In genomic region chr6:52995079-52995912, GRCh38 we compare ENCODE assay signal across 8 cellular contexts. TPM values are rescaled to one million over a fixed set of nuclear protein-coding genes. Genes with fewer than 3 reads are reported as not detected.
DNase-seq lines count a peak whose midpoint lies in the region; ATAC-seq and FAIRE-seq lines count a peak whose summit lies in the region.
"Not testable (repeated sequence)": the region's sequence is repeated elsewhere in the genome, so short reads cannot be mapped to it uniquely, and the experiment has no call there.

TSS of gene GSTA4 (minus strand) at chr6:52995284. CDS start at chr6:52994243, 1,041 bp downstream.

- H3K9me3 Mint-ChIP-seq in naive B cell; stimulated activated memory B cell treated with anti-CD40 and anti-IgM and Interleukin-4, amounts not matched to agents 10 μg/mL and 1 μg/mL and 100 μg/mL, for 72 hours: not testable (repeated sequence)

- not testable (repeated sequence) for H3K9me3 ChIP-seq in Karpas-422 (ENCODE audit: low read length)

- peak within 1 kb of the TSS; percentile 80 for H3K9ac ChIP-seq in Karpas-422 (ENCODE audit: low read length)

- FAIRE-seq in RCC 7860 (lab: Jason Lieb, UNC), result peak; percentile 80

- peaks cover 15% of the 10 kb centered on the region for H3K4me1 ChIP-seq in Karpas-422 (ENCODE audit: low read length)

- not testable (repeated sequence) for H3K36me3 ChIP-seq in Karpas-422 (ENCODE audit: insufficient read depth, low read length)

- peak within 1 kb of the TSS; percentile 96 for H3K4me2 ChIP-seq in Karpas-422 (ENCODE audit: low read depth, low read length, poor library complexity, severe bottlenecking)

- H3K4me3 ChIP-seq in Karpas-422 (ENCODE audit: low read length), result peak within 1 kb of the TSS; percentile 86

- H3K9me2 ChIP-seq in Karpas-422 (replicated peaks; ENCODE audit: insufficient read depth, low read length), result not testable (repeated sequence)

- peak within 1 kb of the TSS; percentile 98 for H2AFZ ChIP-seq in Karpas-422 (ENCODE audit: low read length)

- peak within 1 kb of the TSS; percentile 94 to 100 (median 96) for H3K4me3 Mint-ChIP-seq in naive B cell
- peak within 1 kb of the TSS; percentile 84 for H3K4me3 Mint-ChIP-seq in stimulated activated memory B cell treated with anti-CD40 and anti-IgM and Interleukin-4, amounts not matched to agents 10 μg/mL and 1 μg/mL and 100 μg/mL, for 72 hours

- peak; percentile 98 for ATAC-seq in GM21825 (IDR thresholded peaks at IDR 0.05; ENCODE audit: unreplicated experiment)
- peak; percentile 88 to 91 for ATAC-seq in naive B cell (ENCODE audit: low read depth in 2 of 2)
- peak; percentile 99 for ATAC-seq in stimulated activated memory B cell treated with anti-CD40 and anti-IgM and Interleukin-4, amounts not matched to agents 10 μg/mL and 1 μg/mL and 100 μg/mL, for 72 hours

- DNase-seq in DMS79 treated with DMSO at 0.1 percent for 48 hours (lab: John Stamatoyannopoulos, UW) (peak; percentile 95), Karpas-422 (peak; percentile 97), RCC 7860 (ENCODE audit: low spot score) (peak; percentile 95), fibroblast of gingiva (ENCODE audit: low read depth) (peak; percentile 98), naive B cell (peak; percentile 94)
- DNase-seq in activated T-helper 1 cell treated with anti-CD3 and anti-CD28 coated beads, Interleukin-2, amount 50 U/mL, for 16 hours (ENCODE audit: low read depth in 1 of 2, low spot score in 1 of 2), result peak; percentile 57 to 82

- H3K27ac Mint-ChIP-seq in naive B cell, result peak within 1 kb of the TSS; percentile 97 to 100 (median 100)
- H3K27ac Mint-ChIP-seq in stimulated activated memory B cell treated with anti-CD40 and anti-IgM and Interleukin-4, amounts not matched to agents 10 μg/mL and 1 μg/mL and 100 μg/mL, for 72 hours, result peak within 1 kb of the TSS; percentile 90

- not testable (repeated sequence) for H3K27me3 Mint-ChIP-seq in naive B cell; stimulated activated memory B cell treated with anti-CD40 and anti-IgM and Interleukin-4, amounts not matched to agents 10 μg/mL and 1 μg/mL and 100 μg/mL, for 72 hours

- peak within 1 kb of the TSS; percentile 45 for H3K27ac ChIP-seq in Karpas-422 (ENCODE audit: low read length)

- H3K27me3 ChIP-seq in Karpas-422 (ENCODE audit: low read length), result not testable (repeated sequence)

- peaks cover 23 to 31% (median 31%) of the 10 kb centered on the region in 3 donors for H3K4me1 Mint-ChIP-seq in naive B cell
- H3K4me1 Mint-ChIP-seq in stimulated activated memory B cell treated with anti-CD40 and anti-IgM and Interleukin-4, amounts not matched to agents 10 μg/mL and 1 μg/mL and 100 μg/mL, for 72 hours, result peaks cover 23% of the 10 kb centered on the region

- H3K79me2 ChIP-seq in Karpas-422 (ENCODE audit: low read length), result not testable (repeated sequence)

- not testable (repeated sequence) for H3K36me3 Mint-ChIP-seq in naive B cell; stimulated activated memory B cell treated with anti-CD40 and anti-IgM and Interleukin-4, amounts not matched to agents 10 μg/mL and 1 μg/mL and 100 μg/mL, for 72 hours

- not testable (repeated sequence) for H4K20me1 ChIP-seq in Karpas-422 (ENCODE audit: insufficient read depth, low read depth, low read length)

RNA-seq across cellular contexts. Expression of gene GSTA4, which starts in this region (rescaled TPM):
- 0.97 and 2.8 TPM in 2 replicates for total RNA-seq in Karpas-422 (2014; rRNA removed; shearing (Covaris generic); ENCODE audit: low replicate concordance)
- 10 to 100 TPM in 2 of 6 donors, 1 to 10 TPM in 4; 6.7 to 16.1 (median 8.3) TPM for polyA plus RNA-seq in naive B cell (ENCODE audit: low read depth in 6 of 6)

Comparison
In these comparisons a context has a peak if more than half of its experiments do, and no peak if none do; other contexts are left out.
1. Peak in every context shown above with its lines: DNase-seq, ATAC-seq, H3K4me3 ChIP-seq and H3K27ac ChIP-seq.